In genomic region chr18:6336239-6336638, GRCh38 we compare ENCODE assay signal across 1 cellular context.
TF ChIP-seq lines count a peak whose summit lies in the region.

No MANE protein-coding gene starts in this region.

TF ChIP-seq in K562, 482 proteins besides CTCF, POLR2A, EP300 and RAD21 (continued from another document):
- no peak for TF ChIP-seq ZBTB49 (CRISPR knock-in tag; IDR thresholded peaks at IDR 0.05; ENCODE audit: borderline replicate concordance)
- peak; percentile 80 for TF ChIP-seq MAFK (IDR thresholded peaks at IDR 0.05; ENCODE audit: low read length)
- TF ChIP-seq MED1 (CRISPR knock-in tag; IDR thresholded peaks at IDR 0.05; ENCODE audit: borderline replicate concordance): no peak
- no peak for TF ChIP-seq KAT7 (CRISPR knock-in tag; IDR thresholded peaks at IDR 0.05; ENCODE audit: borderline replicate concordance)
- no peak for TF ChIP-seq NELFE (IDR thresholded peaks at IDR 0.05; ENCODE audit: insufficient read depth, insufficient read length)
- no peak for TF ChIP-seq MCM5 (IDR thresholded peaks at IDR 0.05; ENCODE audit: low read depth)
- TF ChIP-seq TFAP4 (CRISPR knock-in tag; IDR thresholded peaks at IDR 0.05; ENCODE audit: borderline replicate concordance): no peak
- TF ChIP-seq HINFP (tag; conservative IDR thresholded peaks at IDR 0.05; ENCODE audit: low read depth): no peak
- TF ChIP-seq ZNF79 (CRISPR knock-in tag; IDR thresholded peaks at IDR 0.05; ENCODE audit: low read depth): no peak
- no peak for TF ChIP-seq U2AF1 (optimal IDR thresholded peaks at IDR 0.05; ENCODE audit: low read depth, low read length)
- TF ChIP-seq FOXM1 (IDR thresholded peaks at IDR 0.05; ENCODE audit: low read depth): no peak
- no peak for TF ChIP-seq FOXM1 (CRISPR knock-in tag; IDR thresholded peaks at IDR 0.05; ENCODE audit: low read depth)
- no peak for TF ChIP-seq MTA1 (IDR thresholded peaks at IDR 0.05; ENCODE audit: borderline replicate concordance)
- peak; percentile 76 for TF ChIP-seq MAFF (IDR thresholded peaks at IDR 0.05; ENCODE audit: low read length)
- no peak for TF ChIP-seq MTF1 (CRISPR knock-in tag; IDR thresholded peaks at IDR 0.05; ENCODE audit: borderline replicate concordance)
- peak; percentile 67 for TF ChIP-seq MAFG (tag; conservative IDR thresholded peaks at IDR 0.05)
- TF ChIP-seq C11orf30 (IDR thresholded peaks at IDR 0.05; ENCODE audit: low read depth): peak; percentile 36
- TF ChIP-seq CC2D1A (IDR thresholded peaks at IDR 0.05): no peak
- TF ChIP-seq ZNF311 (CRISPR knock-in tag; IDR thresholded peaks at IDR 0.05): no peak
- TF ChIP-seq E2F4 (CRISPR knock-in tag; IDR thresholded peaks at IDR 0.05; ENCODE audit: low read depth): no peak
TF ChIP-seq in K562: peak in this region for 5.
